In the genomic region with DNA sequence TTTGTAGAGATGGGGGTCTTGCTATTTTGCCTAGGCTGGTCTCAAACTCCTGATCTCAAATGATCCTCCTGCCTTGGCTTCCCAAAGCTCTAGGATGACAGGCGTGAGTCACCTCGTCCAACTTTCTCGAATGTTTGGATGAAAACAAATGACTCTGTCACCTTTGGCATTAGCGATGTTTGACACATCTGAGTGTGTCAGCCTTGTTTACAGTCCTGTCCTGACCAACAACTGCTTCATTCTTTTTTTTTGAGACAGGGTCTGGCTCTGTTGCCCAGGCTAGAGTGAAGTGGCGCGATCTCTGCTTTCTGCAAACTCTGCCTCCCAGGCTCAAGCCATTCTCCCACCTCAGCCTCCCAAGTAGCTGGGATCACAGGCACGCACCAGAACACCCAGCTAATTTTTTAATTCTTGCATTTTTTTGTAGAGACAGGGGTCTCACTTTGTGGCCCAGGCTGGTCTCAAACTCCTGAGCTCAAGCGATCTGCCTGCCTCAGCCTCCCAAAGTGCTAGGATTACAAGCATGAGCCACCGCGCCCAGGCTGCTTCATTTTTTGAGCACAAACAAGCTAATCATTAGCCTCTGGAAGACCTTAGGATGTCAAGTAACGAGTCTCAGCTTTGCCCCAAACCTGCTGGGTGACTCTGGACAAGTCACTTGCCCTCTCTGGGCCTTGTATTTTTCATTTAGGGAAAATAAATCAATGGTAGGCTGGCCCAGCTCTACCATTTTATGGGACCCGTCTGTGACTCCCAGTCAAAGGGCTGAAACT, we compare ENCODE assay signal across 1 cellular context.
TF ChIP-seq lines count a peak whose summit lies in the region.

No MANE protein-coding gene starts in this region.

TF ChIP-seq in HepG2, 621 proteins besides CTCF, POLR2A, EP300 and RAD21:
- TF ChIP-seq ZNF121 (CRISPR knock-in tag; IDR thresholded peaks at IDR 0.05) (peak; percentile 86), FOSL2 (CRISPR knock-in tag; IDR thresholded peaks at IDR 0.05) (peak; percentile 66), FOXK1 (CRISPR knock-in tag; IDR thresholded peaks at IDR 0.05; ENCODE audit: borderline replicate concordance, low read depth) (no peak), CCDC6 (CRISPR knock-in tag; IDR thresholded peaks at IDR 0.05) (no peak), FOXA3 (CRISPR knock-in tag; IDR thresholded peaks at IDR 0.05) (0 out of 2 replicates have a peak, but pooled peaks have one; percentile 47), ZNF605 (CRISPR knock-in tag; IDR thresholded peaks at IDR 0.05) (0 out of 2 replicates have a peak, but pooled peaks have one; percentile 24), ELF4 (CRISPR knock-in tag; IDR thresholded peaks at IDR 0.05; ENCODE audit: borderline replicate concordance) (no peak), FOXP1 (IDR thresholded peaks at IDR 0.05) (no peak), FOXP1 (CRISPR knock-in tag; IDR thresholded peaks at IDR 0.05) (peak; percentile 75), ZNF768 (CRISPR knock-in tag; IDR thresholded peaks at IDR 0.05) (peak; percentile 84), SALL1 (CRISPR knock-in tag; IDR thresholded peaks at IDR 0.05) (0 out of 2 replicates have a peak, but pooled peaks have one; percentile 9), ZNF256 (CRISPR knock-in tag; conservative IDR thresholded peaks at IDR 0.05) (no peak), FOXK2 (IDR thresholded peaks at IDR 0.05) (0 out of 2 replicates have a peak, but pooled peaks have one; percentile 8), ZMAT3 (CRISPR knock-in tag; conservative IDR thresholded peaks at IDR 0.05) (no peak), ZFAT (CRISPR knock-in tag; conservative IDR thresholded peaks at IDR 0.05) (no peak), FOXA1 (IDR thresholded peaks at IDR 0.05) (no peak), FOXA1 (CRISPR knock-in tag; IDR thresholded peaks at IDR 0.05) (0 out of 2 replicates have a peak, but pooled peaks have one; percentile 11), ZNF343 (CRISPR knock-in tag; IDR thresholded peaks at IDR 0.05) (no peak), CREB1 (IDR thresholded peaks at IDR 0.05) (peak; percentile 51; the same call in 1 of the 2 replicates), CREB1 (CRISPR knock-in tag; IDR thresholded peaks at IDR 0.05) (no peak), SAP130 (CRISPR knock-in tag; IDR thresholded peaks at IDR 0.05; ENCODE audit: low read depth) (peak; percentile 42; the same call in 1 of the 2 replicates), RARA (CRISPR knock-in tag; IDR thresholded peaks at IDR 0.05) (0 out of 2 replicates have a peak, but pooled peaks have one; percentile 23), TBX3 (IDR thresholded peaks at IDR 0.05; ENCODE audit: borderline replicate concordance) (peak; percentile 42; the same call in 1 of the 2 replicates), GTF3A (CRISPR knock-in tag; conservative IDR thresholded peaks at IDR 0.05) (no peak), ONECUT2 (CRISPR knock-in tag; IDR thresholded peaks at IDR 0.05) (no peak)
- TF ChIP-seq, protein P1, sequence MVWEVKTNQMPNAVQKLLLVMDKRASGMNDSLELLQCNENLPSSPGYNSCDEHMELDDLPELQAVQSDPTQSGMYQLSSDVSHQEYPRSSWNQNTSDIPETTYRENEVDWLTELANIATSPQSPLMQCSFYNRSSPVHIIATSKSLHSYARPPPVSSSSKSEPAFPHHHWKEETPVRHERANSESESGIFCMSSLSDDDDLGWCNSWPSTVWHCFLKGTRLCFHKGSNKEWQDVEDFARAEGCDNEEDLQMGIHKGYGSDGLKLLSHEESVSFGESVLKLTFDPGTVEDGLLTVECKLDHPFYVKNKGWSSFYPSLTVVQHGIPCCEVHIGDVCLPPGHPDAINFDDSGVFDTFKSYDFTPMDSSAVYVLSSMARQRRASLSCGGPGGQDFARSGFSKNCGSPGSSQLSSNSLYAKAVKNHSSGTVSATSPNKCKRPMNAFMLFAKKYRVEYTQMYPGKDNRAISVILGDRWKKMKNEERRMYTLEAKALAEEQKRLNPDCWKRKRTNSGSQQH (CRISPR knock-in tag; IDR thresholded peaks at IDR 0.05; ENCODE audit: low read depth): no peak
- TF ChIP-seq, protein P2, sequence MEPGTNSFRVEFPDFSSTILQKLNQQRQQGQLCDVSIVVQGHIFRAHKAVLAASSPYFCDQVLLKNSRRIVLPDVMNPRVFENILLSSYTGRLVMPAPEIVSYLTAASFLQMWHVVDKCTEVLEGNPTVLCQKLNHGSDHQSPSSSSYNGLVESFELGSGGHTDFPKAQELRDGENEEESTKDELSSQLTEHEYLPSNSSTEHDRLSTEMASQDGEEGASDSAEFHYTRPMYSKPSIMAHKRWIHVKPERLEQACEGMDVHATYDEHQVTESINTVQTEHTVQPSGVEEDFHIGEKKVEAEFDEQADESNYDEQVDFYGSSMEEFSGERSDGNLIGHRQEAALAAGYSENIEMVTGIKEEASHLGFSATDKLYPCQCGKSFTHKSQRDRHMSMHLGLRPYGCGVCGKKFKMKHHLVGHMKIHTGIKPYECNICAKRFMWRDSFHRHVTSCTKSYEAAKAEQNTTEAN (CRISPR knock-in tag; conservative IDR thresholded peaks at IDR 0.05): no peak
- TF ChIP-seq, protein P3, sequence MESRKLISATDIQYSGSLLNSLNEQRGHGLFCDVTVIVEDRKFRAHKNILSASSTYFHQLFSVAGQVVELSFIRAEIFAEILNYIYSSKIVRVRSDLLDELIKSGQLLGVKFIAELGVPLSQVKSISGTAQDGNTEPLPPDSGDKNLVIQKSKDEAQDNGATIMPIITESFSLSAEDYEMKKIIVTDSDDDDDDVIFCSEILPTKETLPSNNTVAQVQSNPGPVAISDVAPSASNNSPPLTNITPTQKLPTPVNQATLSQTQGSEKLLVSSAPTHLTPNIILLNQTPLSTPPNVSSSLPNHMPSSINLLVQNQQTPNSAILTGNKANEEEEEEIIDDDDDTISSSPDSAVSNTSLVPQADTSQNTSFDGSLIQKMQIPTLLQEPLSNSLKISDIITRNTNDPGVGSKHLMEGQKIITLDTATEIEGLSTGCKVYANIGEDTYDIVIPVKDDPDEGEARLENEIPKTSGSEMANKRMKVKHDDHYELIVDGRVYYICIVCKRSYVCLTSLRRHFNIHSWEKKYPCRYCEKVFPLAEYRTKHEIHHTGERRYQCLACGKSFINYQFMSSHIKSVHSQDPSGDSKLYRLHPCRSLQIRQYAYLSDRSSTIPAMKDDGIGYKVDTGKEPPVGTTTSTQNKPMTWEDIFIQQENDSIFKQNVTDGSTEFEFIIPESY (CRISPR knock-in tag; IDR thresholded peaks at IDR 0.05): peak; percentile 37
- TF ChIP-seq, protein P4, sequence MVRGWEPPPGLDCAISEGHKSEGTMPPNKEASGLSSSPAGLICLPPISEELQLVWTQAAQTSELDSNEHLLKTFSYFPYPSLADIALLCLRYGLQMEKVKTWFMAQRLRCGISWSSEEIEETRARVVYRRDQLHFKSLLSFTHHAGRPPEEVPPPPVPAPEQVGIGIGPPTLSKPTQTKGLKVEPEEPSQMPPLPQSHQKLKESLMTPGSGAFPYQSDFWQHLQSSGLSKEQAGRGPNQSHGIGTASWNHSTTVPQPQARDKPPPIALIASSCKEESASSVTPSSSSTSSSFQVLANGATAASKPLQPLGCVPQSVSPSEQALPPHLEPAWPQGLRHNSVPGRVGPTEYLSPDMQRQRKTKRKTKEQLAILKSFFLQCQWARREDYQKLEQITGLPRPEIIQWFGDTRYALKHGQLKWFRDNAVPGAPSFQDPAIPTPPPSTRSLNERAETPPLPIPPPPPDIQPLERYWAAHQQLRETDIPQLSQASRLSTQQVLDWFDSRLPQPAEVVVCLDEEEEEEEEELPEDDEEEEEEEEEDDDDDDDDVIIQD (CRISPR knock-in tag; IDR thresholded peaks at IDR 0.05; ENCODE audit: low read depth): peak; percentile 15; the same call in 1 of the 2 replicates
